8 cellular contexts compared by ENCODE assay signal in the genomic region with DNA sequence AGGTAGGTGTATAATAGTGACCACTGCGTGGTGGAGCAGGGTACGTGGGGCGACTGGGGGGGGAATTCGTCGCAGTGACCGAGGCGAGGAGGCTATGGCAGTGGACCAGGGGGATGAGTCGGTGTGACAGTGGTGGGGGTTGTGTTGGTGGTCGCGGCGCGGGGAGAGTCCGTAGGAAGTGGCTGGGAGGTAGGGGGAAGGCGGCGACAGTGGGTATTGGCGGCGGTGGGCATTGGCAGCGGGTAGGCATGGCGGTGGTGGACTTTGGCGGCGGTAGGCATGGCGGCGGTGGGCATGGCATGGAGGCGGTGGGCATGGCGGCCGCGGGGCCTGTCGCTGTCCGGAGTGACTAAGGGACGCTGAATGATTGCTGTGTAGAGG. TPM values are rescaled to one million over a fixed set of nuclear protein-coding genes. Genes with fewer than 3 reads are reported as not detected.
DNase-seq lines count a peak whose midpoint lies in the region; ATAC-seq and TF ChIP-seq lines count a peak whose summit lies in the region.

No MANE protein-coding gene starts in this region.

- intact Hi-C loops in activated CD4-positive, alpha-beta T cell treated with anti-CD3 and anti-CD28 coated beads, Interleukin-2, amount 10 ng/mL, durations not matched to agents 24 days and 14 days (cut with micrococcal nuclease) = loop anchor here (10.0 kb wide), 1 partner anchor 181 kb away; no protein-coding TSS in a partner anchor
- intact Hi-C loops in vagina (cut with DNase I) = no loop called here

- peaks cover 2% of the 10 kb centered on the region for H3K27me3 Mint-ChIP-seq in activated CD4-positive, alpha-beta T cell treated with anti-CD3 and anti-CD28 coated beads, Interleukin-2, amount 10 ng/mL, durations not matched to agents 24 days and 14 days
- H3K27me3 Mint-ChIP-seq in effector memory CD8-positive, alpha-beta T cell = peaks cover 7 to 11% of the 10 kb centered on the region in 2 donors
- H3K27me3 Mint-ChIP-seq in naive B cell = peaks cover 0 to 4% (median 0%) of the 10 kb centered on the region in 3 donors

- no peaks in the 10 kb centered on the region for H3K36me3 ChIP-seq in vagina

- H3K4me3 ChIP-seq in vagina = peak overlapping the region; percentile 64 to 66

- H3K9me3 ChIP-seq in vagina = no peaks in the 10 kb centered on the region

- H3K4me3 Mint-ChIP-seq in activated CD4-positive, alpha-beta T cell treated with anti-CD3 and anti-CD28 coated beads, Interleukin-2, amount 10 ng/mL, durations not matched to agents 24 days and 14 days = peak overlapping the region; percentile 96
- peak overlapping the region; percentile 90 to 95 for H3K4me3 Mint-ChIP-seq in effector memory CD8-positive, alpha-beta T cell
- peak overlapping the region; percentile 85 to 99 (median 94) for H3K4me3 Mint-ChIP-seq in naive B cell

- peak overlapping the region; percentile 79 for H3K27ac ChIP-seq in vagina

- peaks cover 10% of the 10 kb centered on the region for H3K36me3 Mint-ChIP-seq in activated CD4-positive, alpha-beta T cell treated with anti-CD3 and anti-CD28 coated beads, Interleukin-2, amount 10 ng/mL, durations not matched to agents 24 days and 14 days (ENCODE audit: low read depth)
- H3K36me3 Mint-ChIP-seq in effector memory CD8-positive, alpha-beta T cell (ENCODE audit: insufficient read depth) = peaks cover 34% of the 10 kb centered on the region
- H3K36me3 Mint-ChIP-seq in naive B cell = peaks cover 0 to 9% of the 10 kb centered on the region in 2 donors

- H3K27me3 ChIP-seq in vagina = no peaks in the 10 kb centered on the region

- no peaks in the 10 kb centered on the region for H3K4me1 ChIP-seq in vagina

- ATAC-seq in GM21447 (IDR thresholded peaks at IDR 0.05; ENCODE audit: unreplicated experiment) = peak; percentile 4
- ATAC-seq in effector memory CD8-positive, alpha-beta T cell (replicated peaks) = peak; percentile 13
- ATAC-seq in naive B cell (ENCODE audit: low read depth in 2 of 2) = peak; percentile 11

- H3K9me3 Mint-ChIP-seq in activated CD4-positive, alpha-beta T cell treated with anti-CD3 and anti-CD28 coated beads, Interleukin-2, amount 10 ng/mL, durations not matched to agents 24 days and 14 days = peaks cover 6% of the 10 kb centered on the region
- no peaks in the 10 kb centered on the region for H3K9me3 Mint-ChIP-seq in effector memory CD8-positive, alpha-beta T cell
- peaks cover 0 to 14% (median 12%) of the 10 kb centered on the region in 7 donors for H3K9me3 Mint-ChIP-seq in naive B cell

- no peak for TF ChIP-seq CTCF in vagina (IDR thresholded peaks at IDR 0.05)

- H3K4me1 Mint-ChIP-seq in activated CD4-positive, alpha-beta T cell treated with anti-CD3 and anti-CD28 coated beads, Interleukin-2, amount 10 ng/mL, durations not matched to agents 24 days and 14 days = peaks cover 11% of the 10 kb centered on the region
- H3K4me1 Mint-ChIP-seq in effector memory CD8-positive, alpha-beta T cell (ENCODE audit: low read depth in 2 of 2) = peaks cover 12% of the 10 kb centered on the region in 2 donors
- H3K4me1 Mint-ChIP-seq in naive B cell = peaks cover 8 to 30% (median 19%) of the 10 kb centered on the region in 3 donors

- H3K27ac Mint-ChIP-seq in activated CD4-positive, alpha-beta T cell treated with anti-CD3 and anti-CD28 coated beads, Interleukin-2, amount 10 ng/mL, durations not matched to agents 24 days and 14 days = peak overlapping the region; percentile 94
- peak overlapping the region; percentile 95 to 99 for H3K27ac Mint-ChIP-seq in effector memory CD8-positive, alpha-beta T cell
- peak overlapping the region; percentile 33 to 95 (median 91) for H3K27ac Mint-ChIP-seq in naive B cell

- TF ChIP-seq POLR2A in vagina (IDR thresholded peaks at IDR 0.05) = no peak

- peak; percentile 65 for DNase-seq in activated CD4-positive, alpha-beta T cell treated with anti-CD3 and anti-CD28 coated beads, Interleukin-2, amount 10 ng/mL, durations not matched to agents 24 days and 14 days
- peak in 2 of 3 experiments; percentile 27 to 33 for DNase-seq in effector memory CD8-positive, alpha-beta T cell
- DNase-seq in naive B cell (peak; percentile 2), vagina (ENCODE audit: extremely low spot score in 2 of 2) (peak in 1 of 2 donors; percentile 80), NCI-H2107 (lab: John Stamatoyannopoulos, UW) (no peak), NCI-H510A (lab: John Stamatoyannopoulos, UW) (no peak), HUDEP-2 (lab: John Stamatoyannopoulos, UW; ENCODE audit: unreplicated experiment in 76 of 76) (no peak)

RNA-seq across cellular contexts. Expression of a gene that starts 0.8 kb away (rescaled TPM):
- 34.3 and 35.4 TPM in 2 replicates for total RNA-seq in activated CD4-positive, alpha-beta T cell treated with anti-CD3 and anti-CD28 coated beads, Interleukin-2, amount 10 ng/mL, durations not matched to agents 24 days and 14 days
- 100 to 1,000 TPM; 227 to 387 (median 297) TPM for polyA plus RNA-seq in naive B cell (ENCODE audit: low read depth in 6 of 6)
- 79.6 TPM for total RNA-seq in vagina

RNA-seq across cellular contexts. Expression of a gene that starts 0.8 kb away (rescaled TPM):
- total RNA-seq in activated CD4-positive, alpha-beta T cell treated with anti-CD3 and anti-CD28 coated beads, Interleukin-2, amount 10 ng/mL, durations not matched to agents 24 days and 14 days = 10.3 and 10.5 TPM in 2 replicates
- 10 to 100 TPM; 17.7 to 45.5 (median 20.5) TPM for polyA plus RNA-seq in naive B cell (ENCODE audit: low read depth in 6 of 6)
- 10.3 TPM for total RNA-seq in vagina

Comparison
In these comparisons a context has a peak if more than half of its experiments do, and no peak if none do; other contexts are left out.
1. DNase-seq: peak in activated CD4-positive, alpha-beta T cell treated with anti-CD3 and anti-CD28 coated beads, Interleukin-2, amount 10 ng/mL, durations not matched to agents 24 days and 14 days (single experiment), effector memory CD8-positive, alpha-beta T cell (2 of 3) and naive B cell (single experiment); none in NCI-H2107 (single experiment), NCI-H510A (single experiment) and HUDEP-2 (0 of 76).
2. Peak in every context shown above with its lines, with median percentiles within 50 percentile points of each other: ATAC-seq, H3K27ac Mint-ChIP-seq and H3K4me3 Mint-ChIP-seq.